8 cellular contexts compared by ENCODE assay signal in genomic region chr21:44931137-44931500, GRCh38. TPM values are rescaled to one million over a fixed set of nuclear protein-coding genes. Genes with fewer than 3 reads are reported as not detected.
DNase-seq lines count a peak whose midpoint lies in the region; ATAC-seq, FAIRE-seq and TF ChIP-seq lines count a peak whose summit lies in the region.

No MANE protein-coding gene starts in this region.

- peaks cover 38 to 48% of the 10 kb centered on the region in 2 experiments for H3K4me1 Mint-ChIP-seq in H9
- peaks cover 50% of the 10 kb centered on the region for H3K4me1 Mint-ChIP-seq in activated T-cell treated with anti-CD3 and anti-CD28 coated beads, Interleukin-2, amount 50 U/mL, for 4 hours (ENCODE audit: low read depth)

- H3K9ac ChIP-seq in H9 (ENCODE audit: extremely low read depth, insufficient read length, low read length) (no peak overlapping the region), HepG2 (ENCODE audit: insufficient read depth, low read depth, low read length) (no peak overlapping the region)

- H3K27ac Mint-ChIP-seq in H9, result no peak overlapping the region

- H3K27ac ChIP-seq in H9 (ENCODE audit: insufficient read length, low read depth, low read length) (no peak overlapping the region), HepG2 (ENCODE audit: extremely low read length, insufficient read depth, low read length) (no peak overlapping the region)

- TF ChIP-seq EP300 in HepG2 (IDR thresholded peaks at IDR 0.05; ENCODE audit: low read depth in 2 of 2, low read length in 2 of 2), result no peak
- no peak for TF ChIP-seq EP300 in HepG2 (CRISPR knock-in tag; IDR thresholded peaks at IDR 0.05; ENCODE audit: borderline replicate concordance)

- no peak overlapping the region for H2BK12ac ChIP-seq in H9 (ENCODE audit: insufficient read length, low read depth, low read length)

- no peak overlapping the region for H3T11ph ChIP-seq in H9 (ENCODE audit: low read length)

- no peak for ATAC-seq in activated T-cell treated with anti-CD3 and anti-CD28 coated beads, Interleukin-2, amount 50 U/mL, for 4 hours
- no peak for ATAC-seq in HepG2
- no peak for ATAC-seq in GM18873 (IDR thresholded peaks at IDR 0.05; ENCODE audit: low FRiP score, unreplicated experiment)

- no peak overlapping the region for H3K56ac ChIP-seq in H9 (ENCODE audit: insufficient read length, low read depth, low read length)

- no CpG with 5 or more reads among the region's 19 CpGs for WGBS in H9 (ENCODE audit: extremely low coverage, insufficient read length, low lambda C conversion rate)
- whole genome bisulfite sequencing in HepG2 (ENCODE audit: low lambda C conversion rate), result 58% methylated on average over 12 of the region's 19 CpGs

- H3K4me1 ChIP-seq in H9 (ENCODE audit: insufficient read depth, low read length) (peaks cover 3% of the 10 kb centered on the region; the same call in 1 of the 2 replicates), HepG2 (ENCODE audit: insufficient read depth, low read length) (peaks cover 91% of the 10 kb centered on the region), BE2C (no peaks in the 10 kb centered on the region)

- H4K8ac ChIP-seq in H9 (replicated peaks; ENCODE audit: insufficient read length, low read depth, low read length), result no peak overlapping the region

- peak overlapping the region; percentile 45 for H3K4me2 ChIP-seq in H9 (ENCODE audit: insufficient read depth, insufficient read length, low read length)
- H3K4me2 ChIP-seq in HepG2 (ENCODE audit: low read depth, low read length), result no peak overlapping the region; the same call in 1 of the 2 replicates

- no peaks in the 10 kb centered on the region for H3K9me3 ChIP-seq in H9 (ENCODE audit: control insufficient read depth, low read depth, low read length)
- H3K9me3 ChIP-seq in HepG2 (ENCODE audit: low read length), result no peaks in the 10 kb centered on the region
- no peaks in the 10 kb centered on the region; the same call in 1 of the 2 replicates for H3K9me3 ChIP-seq in BE2C

- intact Hi-C loops in HepG2 (cut with micrococcal nuclease; ENCODE audit: unreplicated experiment), result no loop called here

- in situ Hi-C loops in HepG2 (cut with HindIII; ENCODE audit: extremely low pct_ligation_motif_present, low pct_unique_long_range_greater_than_20kb), result no loop called here

- no peak overlapping the region for H2BK5ac ChIP-seq in H9 (ENCODE audit: insufficient read length, low read length)

- H4K5ac ChIP-seq in H9 (ENCODE audit: insufficient read length, low read depth, low read length), result no peak overlapping the region

- H3K14ac ChIP-seq in H9 (ENCODE audit: insufficient read depth, low read length), result no peak overlapping the region

- TF ChIP-seq RAD21 in HepG2 (CRISPR knock-in tag; IDR thresholded peaks at IDR 0.05), result no peak

- H3K4me3 Mint-ChIP-seq in H9, result peak overlapping the region; percentile 52 to 77
- H3K4me3 Mint-ChIP-seq in activated T-cell treated with anti-CD3 and anti-CD28 coated beads, Interleukin-2, amount 50 U/mL, for 4 hours, result peak overlapping the region; percentile 74

- H3K18ac ChIP-seq in H9 (ENCODE audit: insufficient read length, low read depth, low read length), result no peak overlapping the region

- H3K23ac ChIP-seq in H9 (ENCODE audit: insufficient read length, low read depth, low read length), result no peak overlapping the region

- H2AFZ ChIP-seq in H9 (ENCODE audit: low read length), result no peak overlapping the region
- H2AFZ ChIP-seq in HepG2 (ENCODE audit: low read length), result no peak overlapping the region

- H3K27me3 ChIP-seq in H9 (ENCODE audit: insufficient read depth, low read length), result peaks cover 25% of the 10 kb centered on the region; the same call in 1 of the 2 replicates
- H3K27me3 ChIP-seq in HepG2 (ENCODE audit: control insufficient read depth in 1 of 2, insufficient read depth in 2 of 2, low read length in 2 of 2), result peaks cover 1 to 4% of the 10 kb centered on the region in 2 experiments; a peak in 3 of 5 replicates
- peaks cover 85% of the 10 kb centered on the region for H3K27me3 ChIP-seq in BE2C

- FAIRE-seq in HepG2 (lab: Jason Lieb, UNC), result no peak

- TF ChIP-seq POLR2A in HepG2 (IDR thresholded peaks at IDR 0.05; ENCODE audit: insufficient read depth in 1 of 2, low read depth in 2 of 2, low read length in 2 of 2), result no peak

- H3K36me3 ChIP-seq in HepG2 (replicated peaks in 1 of 2; ENCODE audit: control insufficient read depth in 1 of 2, insufficient read depth in 2 of 2, low read length in 2 of 2) (no peaks in the 10 kb centered on the region), BE2C (no peaks in the 10 kb centered on the region)

- no peak overlapping the region for H4K91ac ChIP-seq in H9 (ENCODE audit: insufficient read length, low read depth, low read length)

- no peak overlapping the region for H2BK15ac ChIP-seq in H9 (ENCODE audit: low read depth, low read length)

- H4K20me1 ChIP-seq in H9 (ENCODE audit: control insufficient read depth, insufficient read depth, insufficient read length) (no peaks in the 10 kb centered on the region), HepG2 (ENCODE audit: insufficient read depth, low read length) (no peaks in the 10 kb centered on the region)

- no peaks in the 10 kb centered on the region; a peak in 1 of 7 replicates for H3K36me3 Mint-ChIP-seq in H9 (ENCODE audit: insufficient read depth in 1 of 3, low read depth in 3 of 3)
- H3K36me3 Mint-ChIP-seq in activated T-cell treated with anti-CD3 and anti-CD28 coated beads, Interleukin-2, amount 50 U/mL, for 4 hours (ENCODE audit: insufficient read depth), result no peaks in the 10 kb centered on the region

- H2BK20ac ChIP-seq in H9 (ENCODE audit: low read depth, low read length, poor library complexity, severe bottlenecking), result no peak overlapping the region

- POLR2A ChIA-PET in HepG2 (lab: Yijun Ruan, JAX), result interaction anchor here (2.6 kb wide), 1 partner anchor 17 kb away, joined by 15 read pairs; no protein-coding TSS in a partner anchor

- no peak overlapping the region for H2BK120ac ChIP-seq in H9 (ENCODE audit: low read depth, low read length, poor library complexity, severe bottlenecking)

- no peak overlapping the region for H3K4ac ChIP-seq in H9 (ENCODE audit: low read depth, low read length)

- TF ChIP-seq CTCF in H9 (conservative IDR thresholded peaks at IDR 0.05), result no peak
- TF ChIP-seq CTCF in HepG2 (CRISPR knock-in tag; IDR thresholded peaks at IDR 0.05), result no peak
- TF ChIP-seq CTCF in BE2C (IDR thresholded peaks at IDR 0.05; ENCODE audit: low read depth, low read length), result no peak

- BruUV-seq in HepG2 (replicated peaks; lab: Mats Ljungman, UMichigan), result no TSS peak

- peaks cover 2% of the 10 kb centered on the region in 2 experiments; a peak in 1 of 5 replicates for H3K9me3 Mint-ChIP-seq in H9
- no peaks in the 10 kb centered on the region for H3K9me3 Mint-ChIP-seq in activated T-cell treated with anti-CD3 and anti-CD28 coated beads, Interleukin-2, amount 50 U/mL, for 4 hours

- DNase-seq in CD1c-positive myeloid dendritic cell (ENCODE audit: extremely low spot score) (peak; percentile 80), H9 (peak; percentile 36), HepG2 (ENCODE audit: low spot score) (no peak), retina (no peak), NCI-H82 (lab: John Stamatoyannopoulos, UW) (no peak), BE2C (no peak)
- DNase-seq in activated T-cell treated with anti-CD3 and anti-CD28 coated beads, Interleukin-2, amount 50 U/mL, for 4 hours, result no peak

- H3K27me3 Mint-ChIP-seq in H9 (ENCODE audit: low read depth), result peaks cover 77% of the 10 kb centered on the region
- H3K27me3 Mint-ChIP-seq in activated T-cell treated with anti-CD3 and anti-CD28 coated beads, Interleukin-2, amount 50 U/mL, for 4 hours (ENCODE audit: low read depth), result no peaks in the 10 kb centered on the region

- H3K79me2 ChIP-seq in H9 (ENCODE audit: insufficient read depth, low read length) (no peaks in the 10 kb centered on the region), HepG2 (ENCODE audit: insufficient read depth, low read length) (no peaks in the 10 kb centered on the region)

- CTCF ChIA-PET in HepG2 (lab: Yijun Ruan, JAX; ENCODE audit: low intra/inter-chr PET ratio, low total read pairs), result no interaction called here

- no peak overlapping the region for H2AK5ac ChIP-seq in H9 (ENCODE audit: insufficient read length, low read length)

- H3K4me3 ChIP-seq in HepG2 (replicated peaks in 1 of 3; ENCODE audit: insufficient read depth in 1 of 3, low read depth in 2 of 3, low read length in 3 of 3) (peak overlapping the region in 1 of 3 experiments; percentile 62; a peak in 1 of 6 replicates), BE2C (ENCODE audit: low read depth, low read length) (no peak overlapping the region; the same call in 1 of the 2 replicates)

- H3K23me2 ChIP-seq in H9 (ENCODE audit: insufficient read length, low read depth, low read length, poor library complexity, severe bottlenecking), result peaks cover 13% of the 10 kb centered on the region

- H3K79me1 ChIP-seq in H9 (ENCODE audit: insufficient read depth, low read depth, low read length, poor library complexity, severe bottlenecking), result no peaks in the 10 kb centered on the region

RNA-seq across cellular contexts. Expression of gene SLX9, which starts 8.7 kb away (rescaled TPM):
- 74.3 and 76.4 TPM in 2 replicates for total RNA-seq in H9 (2021)
- total RNA-seq in activated T-cell treated with anti-CD3 and anti-CD28 coated beads, Interleukin-2, amount 50 U/mL, for 4 hours, result 100 to 1,000 TPM; 100 to 130 (median 126) TPM
- 47.1 and 51.5 TPM in 2 replicates for total RNA-seq in HepG2 (2016; rRNA removed; fragmentation: Illumina TruSeq; extraction: Trizol)
- 43.4 and 50.9 TPM in 2 replicates for total RNA-seq in HepG2 (2016; cell fraction: cytosol; rRNA removed; fragmentation: Illumina TruSeq; extraction: Trizol; ENCODE audit: low read depth)
- total RNA-seq in HepG2 (2016; cell fraction: insoluble cytoplasmic fraction; rRNA removed; fragmentation: Illumina TruSeq; extraction: Trizol), result 51.9 and 55.4 TPM in 2 replicates
- total RNA-seq in HepG2 (2016; cell fraction: membrane; rRNA removed; fragmentation: Illumina TruSeq; extraction: Trizol), result 31.2 and 37.8 TPM in 2 replicates
- total RNA-seq in HepG2 (2016; cell fraction: nucleus; rRNA removed; fragmentation: Illumina TruSeq; extraction: Trizol), result 17.3 and 20.5 TPM in 2 replicates
- 21.0 and 22.6 TPM in 2 replicates for polyA plus RNA-seq in HepG2 (2011; rRNA removed)
- 32.4 and 47.0 TPM in 2 replicates for polyA plus RNA-seq in HepG2 (2011; cell fraction: cytosol; rRNA removed)
- 22.9 and 26.2 TPM in 2 replicates for polyA plus RNA-seq in HepG2 (2011; cell fraction: nucleus; rRNA removed)
- 22.9 TPM in 2 replicates for polyA plus RNA-seq in HepG2 (2012)
- 43.3 and 45.1 TPM in 2 replicates for polyA plus RNA-seq in HepG2 (2016; cell fraction: cytosol; fragmentation: Illumina TruSeq; extraction: Trizol; ENCODE audit: low read depth)
- polyA plus RNA-seq in HepG2 (2016; cell fraction: insoluble cytoplasmic fraction; fragmentation: Illumina TruSeq; extraction: Trizol; ENCODE audit: low read depth), result 53.9 and 57.5 TPM in 2 replicates
- polyA plus RNA-seq in HepG2 (2016; cell fraction: membrane; fragmentation: Illumina TruSeq; extraction: Trizol; ENCODE audit: low read depth), result 27.6 and 29.8 TPM in 2 replicates
- 35.4 and 41.4 TPM in 2 replicates for polyA plus RNA-seq in HepG2 (2016; cell fraction: nucleus; fragmentation: Illumina TruSeq; extraction: Trizol; ENCODE audit: insufficient read depth, low read depth)
- polyA minus RNA-seq in HepG2 (2011; rRNA and poly(A)+ RNA removed; ENCODE audit: low replicate concordance), result 14.1 and 17.2 TPM in 2 replicates
- polyA minus RNA-seq in HepG2 (2011; cell fraction: cytosol; rRNA and poly(A)+ RNA removed), result 15.8 and 22.1 TPM in 2 replicates
- 5.8 and 8.6 TPM in 2 replicates for polyA minus RNA-seq in HepG2 (2011; cell fraction: nucleus; rRNA and poly(A)+ RNA removed)
- polyA plus RNA-seq in BE2C (2012; ENCODE audit: insufficient read depth, insufficient read length, low read depth), result 105 TPM

RNA-seq across cellular contexts. Expression of gene ITGB2, which starts 10.4 kb away (rescaled TPM):
- total RNA-seq in H9 (2021), result 0.61 and 1.1 TPM in 2 replicates
- 100 to 1,000 TPM; 175 to 195 (median 180) TPM for total RNA-seq in activated T-cell treated with anti-CD3 and anti-CD28 coated beads, Interleukin-2, amount 50 U/mL, for 4 hours
- 1.6 and 4.2 TPM in 2 replicates for total RNA-seq in HepG2 (2016; rRNA removed; fragmentation: Illumina TruSeq; extraction: Trizol)
- 0.71 and 0.91 TPM in 2 replicates for total RNA-seq in HepG2 (2016; cell fraction: cytosol; rRNA removed; fragmentation: Illumina TruSeq; extraction: Trizol; ENCODE audit: low read depth)
- total RNA-seq in HepG2 (2016; cell fraction: insoluble cytoplasmic fraction; rRNA removed; fragmentation: Illumina TruSeq; extraction: Trizol), result 2.3 and 3.5 TPM in 2 replicates
- total RNA-seq in HepG2 (2016; cell fraction: membrane; rRNA removed; fragmentation: Illumina TruSeq; extraction: Trizol), result 1.2 and 1.9 TPM in 2 replicates
- total RNA-seq in HepG2 (2016; cell fraction: nucleus; rRNA removed; fragmentation: Illumina TruSeq; extraction: Trizol), result 6.5 and 6.6 TPM in 2 replicates
- polyA plus RNA-seq in HepG2 (2011; rRNA removed), result 18.0 and 26.4 TPM in 2 replicates
- polyA plus RNA-seq in HepG2 (2011; cell fraction: cytosol; rRNA removed), result 22.3 and 25.2 TPM in 2 replicates
- polyA plus RNA-seq in HepG2 (2011; cell fraction: nucleus; rRNA removed), result 63.6 and 64.3 TPM in 2 replicates
- polyA plus RNA-seq in HepG2 (2012), result 28.1 and 37.9 TPM in 2 replicates
- 0.53 and 1.0 TPM in 2 replicates for polyA plus RNA-seq in HepG2 (2016; cell fraction: cytosol; fragmentation: Illumina TruSeq; extraction: Trizol; ENCODE audit: low read depth)
- 2.2 and 2.5 TPM in 2 replicates for polyA plus RNA-seq in HepG2 (2016; cell fraction: insoluble cytoplasmic fraction; fragmentation: Illumina TruSeq; extraction: Trizol; ENCODE audit: low read depth)
- 1.3 and 1.5 TPM in 2 replicates for polyA plus RNA-seq in HepG2 (2016; cell fraction: membrane; fragmentation: Illumina TruSeq; extraction: Trizol; ENCODE audit: low read depth)
- 5.9 and 7.0 TPM in 2 replicates for polyA plus RNA-seq in HepG2 (2016; cell fraction: nucleus; fragmentation: Illumina TruSeq; extraction: Trizol; ENCODE audit: insufficient read depth, low read depth)
- polyA minus RNA-seq in HepG2 (2011; rRNA and poly(A)+ RNA removed; ENCODE audit: low replicate concordance), result 1.4 and 26.8 TPM in 2 replicates
- 11.9 and 12.6 TPM in 2 replicates for polyA minus RNA-seq in HepG2 (2011; cell fraction: cytosol; rRNA and poly(A)+ RNA removed)
- polyA minus RNA-seq in HepG2 (2011; cell fraction: nucleus; rRNA and poly(A)+ RNA removed), result 10.0 and 14.7 TPM in 2 replicates
- polyA plus RNA-seq in BE2C (2012; ENCODE audit: insufficient read depth, insufficient read length, low read depth), result not detected

RNA-seq across cellular contexts. Expression of gene PTTG1IP, which starts 57.6 kb away (rescaled TPM):
- total RNA-seq in H9 (2021), result 107 and 112 TPM in 2 replicates
- 10 to 100 TPM; 33.8 to 37.6 (median 34.6) TPM for total RNA-seq in activated T-cell treated with anti-CD3 and anti-CD28 coated beads, Interleukin-2, amount 50 U/mL, for 4 hours
- 89.4 and 161 TPM in 2 replicates for total RNA-seq in HepG2 (2016; rRNA removed; fragmentation: Illumina TruSeq; extraction: Trizol)
- 42.7 and 52.7 TPM in 2 replicates for total RNA-seq in HepG2 (2016; cell fraction: cytosol; rRNA removed; fragmentation: Illumina TruSeq; extraction: Trizol; ENCODE audit: low read depth)
- total RNA-seq in HepG2 (2016; cell fraction: insoluble cytoplasmic fraction; rRNA removed; fragmentation: Illumina TruSeq; extraction: Trizol), result 93.0 and 159 TPM in 2 replicates
- 72.6 and 73.1 TPM in 2 replicates for total RNA-seq in HepG2 (2016; cell fraction: membrane; rRNA removed; fragmentation: Illumina TruSeq; extraction: Trizol)
- 137 and 161 TPM in 2 replicates for total RNA-seq in HepG2 (2016; cell fraction: nucleus; rRNA removed; fragmentation: Illumina TruSeq; extraction: Trizol)
- polyA plus RNA-seq in HepG2 (2011; rRNA removed), result 700 and 734 TPM in 2 replicates
- 548 and 662 TPM in 2 replicates for polyA plus RNA-seq in HepG2 (2011; cell fraction: cytosol; rRNA removed)
- polyA plus RNA-seq in HepG2 (2011; cell fraction: nucleus; rRNA removed), result 529 and 555 TPM in 2 replicates
- 435 and 453 TPM in 2 replicates for polyA plus RNA-seq in HepG2 (2012)
- 22.2 and 24.3 TPM in 2 replicates for polyA plus RNA-seq in HepG2 (2016; cell fraction: cytosol; fragmentation: Illumina TruSeq; extraction: Trizol; ENCODE audit: low read depth)
- polyA plus RNA-seq in HepG2 (2016; cell fraction: insoluble cytoplasmic fraction; fragmentation: Illumina TruSeq; extraction: Trizol; ENCODE audit: low read depth), result 90.0 and 95.3 TPM in 2 replicates
- 47.9 and 49.9 TPM in 2 replicates for polyA plus RNA-seq in HepG2 (2016; cell fraction: membrane; fragmentation: Illumina TruSeq; extraction: Trizol; ENCODE audit: low read depth)
- polyA plus RNA-seq in HepG2 (2016; cell fraction: nucleus; fragmentation: Illumina TruSeq; extraction: Trizol; ENCODE audit: insufficient read depth, low read depth), result 267 and 281 TPM in 2 replicates
- 110 and 581 TPM in 2 replicates for polyA minus RNA-seq in HepG2 (2011; rRNA and poly(A)+ RNA removed; ENCODE audit: low replicate concordance)
- 491 and 595 TPM in 2 replicates for polyA minus RNA-seq in HepG2 (2011; cell fraction: cytosol; rRNA and poly(A)+ RNA removed)
- 203 and 242 TPM in 2 replicates for polyA minus RNA-seq in HepG2 (2011; cell fraction: nucleus; rRNA and poly(A)+ RNA removed)
- polyA plus RNA-seq in BE2C (2012; ENCODE audit: insufficient read depth, insufficient read length, low read depth), result 217 TPM

Comparison
In these comparisons a context has a peak if more than half of its experiments do, and no peak if none do; other contexts are left out.
1. DNase-seq: peak in CD1c-positive myeloid dendritic cell (single experiment) and H9 (single experiment); none in activated T-cell treated with anti-CD3 and anti-CD28 coated beads, Interleukin-2, amount 50 U/mL, for 4 hours (single experiment), HepG2 (single experiment), retina (single experiment), NCI-H82 (single experiment) and BE2C (single experiment).
2. RNA of gene ITGB2, which starts 10.4 kb away (total RNA-seq): 175 to 195 TPM in activated T-cell treated with anti-CD3 and anti-CD28 coated beads, Interleukin-2, amount 50 U/mL, for 4 hours; 0.71 to 6.6 TPM in HepG2 and 0.61 to 1.1 TPM in H9; every median in the first group is over 10 times any median in the second.